ENCODE assay signal across 8 cellular contexts in the genomic region with DNA sequence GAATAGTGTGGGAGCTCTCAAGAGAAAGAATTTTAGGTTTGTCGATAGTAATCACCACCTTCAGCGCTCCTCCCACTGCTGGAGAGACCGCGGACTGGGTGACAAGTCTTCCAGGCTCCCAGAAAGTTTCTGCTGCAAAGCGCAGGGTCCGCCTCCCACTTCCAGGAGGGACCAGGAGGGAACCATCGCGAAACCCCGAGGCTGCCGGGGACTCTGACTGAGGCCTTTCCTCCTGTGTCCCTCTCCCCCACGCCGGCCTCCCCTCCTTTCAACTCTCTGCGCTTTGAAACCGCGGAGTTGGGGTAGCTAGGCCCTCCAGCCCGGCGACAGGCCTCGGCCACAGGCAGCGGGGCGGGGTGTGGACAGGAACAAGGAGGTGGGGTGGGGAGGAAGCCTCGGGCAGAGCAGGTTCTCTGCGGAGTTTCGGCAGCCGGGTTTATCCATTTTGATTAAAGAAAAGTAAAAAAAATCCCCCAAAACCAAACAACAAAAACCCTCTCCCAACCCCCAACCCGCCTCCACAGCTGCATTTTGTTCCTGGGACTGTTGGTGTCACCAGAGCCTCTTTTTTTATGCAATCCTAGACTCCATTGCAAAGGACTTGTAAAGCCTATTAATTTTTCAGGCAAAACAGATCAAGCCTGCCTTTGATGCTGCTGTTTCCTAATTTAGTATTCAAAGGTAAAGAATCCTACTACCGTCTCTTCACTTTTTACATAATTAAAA. TPM values are rescaled to one million over a fixed set of nuclear protein-coding genes. Genes with fewer than 3 reads are reported as not detected.
DNase-seq lines count a peak whose midpoint lies in the region; ATAC-seq, FAIRE-seq and TF ChIP-seq lines count a peak whose summit lies in the region.

No MANE protein-coding gene starts in this region.

- intact Hi-C loops in breast epithelium (cut with DNase I; ENCODE audit: low total_unique reads), result loop anchor here (10.0 kb wide), 1 partner anchor 596 kb away; no protein-coding TSS in a partner anchor

- no peak overlapping the region for H3K9ac ChIP-seq in skeletal muscle satellite cell (ENCODE audit: low read depth, low read length)

- peak overlapping the region; percentile 87 to 92 for H3K27ac ChIP-seq in breast epithelium

- H3K27me3 ChIP-seq in BE2C (no peaks in the 10 kb centered on the region; the same call in 1 of the 2 replicates), breast epithelium (peaks cover 0 to 3% of the 10 kb centered on the region in 2 donors), skeletal muscle satellite cell (ENCODE audit: control insufficient read depth, insufficient read depth, low read length) (peaks cover 11% of the 10 kb centered on the region)

- peak overlapping the region; percentile 26 for H3K4me2 ChIP-seq in skeletal muscle satellite cell (ENCODE audit: low read length)

- DNase-seq in BE2C, result peak; percentile 19
- no peak for DNase-seq in LNCaP clone FGC (ENCODE audit: low read depth)
- peak; percentile 35 to 57 for DNase-seq in breast epithelium (ENCODE audit: low spot score in 2 of 2)
- peak; percentile 48 for DNase-seq in iPS-NIHi11 (ENCODE audit: low spot score)
- no peak for DNase-seq in NOMO-1 treated with dmso at 0.1 percent for 144 hours (lab: John Stamatoyannopoulos, UW; ENCODE audit: unreplicated experiment)

- peaks cover under 1% of the 10 kb centered on the region; the same call in 1 of the 2 replicates for H3K4me1 ChIP-seq in BE2C
- no peaks in the 10 kb centered on the region for H3K4me1 ChIP-seq in breast epithelium
- H3K4me1 ChIP-seq in skeletal muscle satellite cell (ENCODE audit: control insufficient read depth, insufficient read depth, low read length), result no peaks in the 10 kb centered on the region

- peak; percentile 50 for ATAC-seq in GM19397 (IDR thresholded peaks at IDR 0.05; ENCODE audit: unreplicated experiment)

- no peak for TF ChIP-seq POLR2A in breast epithelium (IDR thresholded peaks at IDR 0.05)

- TF ChIP-seq CTCF in BE2C (IDR thresholded peaks at IDR 0.05; ENCODE audit: low read depth, low read length) (peak; percentile 55), LNCaP clone FGC (IDR thresholded peaks at IDR 0.05; ENCODE audit: control insufficient read depth, extremely low read depth, insufficient read depth) (peak; percentile 60), breast epithelium (IDR thresholded peaks at IDR 0.05) (peak in 1 of 3 donors; percentile 16)

- H3K4me3 ChIP-seq in BE2C (ENCODE audit: low read depth, low read length) (no peak overlapping the region), LNCaP clone FGC (ENCODE audit: low read depth, low read length) (no peak overlapping the region), breast epithelium (peak overlapping the region; percentile 60 to 78 (median 64)), skeletal muscle satellite cell (ENCODE audit: low read length) (no peak overlapping the region)

- H3K36me3 ChIP-seq in BE2C (no peaks in the 10 kb centered on the region), breast epithelium (no peaks in the 10 kb centered on the region), skeletal muscle satellite cell (ENCODE audit: insufficient read depth, low read length) (no peaks in the 10 kb centered on the region)

- FAIRE-seq in TTC549 (lab: Jason Lieb, UNC), result peak; percentile 77

- H3K9me3 ChIP-seq in BE2C (no peaks in the 10 kb centered on the region), breast epithelium (no peaks in the 10 kb centered on the region), skeletal muscle satellite cell (replicated peaks; ENCODE audit: low read length) (no peaks in the 10 kb centered on the region)

RNA-seq across cellular contexts. Expression of a gene that starts 51.9 kb away (rescaled TPM):
- polyA plus RNA-seq in BE2C (2012; ENCODE audit: insufficient read depth, insufficient read length, low read depth), result not detected
- total RNA-seq in breast epithelium, result 1 to 10 TPM; 5.1 to 8.2 (median 5.1) TPM
- total RNA-seq in skeletal muscle satellite cell (2012; rRNA removed), result 1.5 and 1.8 TPM in 2 replicates

Comparison
In these comparisons a context has a peak if more than half of its experiments do, and no peak if none do; other contexts are left out.
1. DNase-seq: peak in BE2C (single experiment), breast epithelium (2 of 2) and iPS-NIHi11 (single experiment); none in LNCaP clone FGC (single experiment) and NOMO-1 treated with dmso at 0.1 percent for 144 hours (single experiment).
2. H3K4me3 ChIP-seq: peak in breast epithelium (3 of 3); none in BE2C (single experiment), LNCaP clone FGC (single experiment) and skeletal muscle satellite cell (single experiment).